8 cellular contexts compared by ENCODE assay signal in genomic region chr19:45668342-45668871, GRCh38. TPM values are rescaled to one million over a fixed set of nuclear protein-coding genes. Genes with fewer than 3 reads are reported as not detected.
DNase-seq lines count a peak whose midpoint lies in the region; FAIRE-seq and TF ChIP-seq lines count a peak whose summit lies in the region.

No MANE protein-coding gene starts in this region.

- H3K4me3 ChIP-seq in endothelial cell of umbilical vein (replicated peaks in 1 of 3; ENCODE audit: insufficient read depth in 1 of 3, low read depth in 1 of 3, low read length in 3 of 3) (no peak overlapping the region), rectal smooth muscle tissue (ENCODE audit: low read length) (peak overlapping the region; percentile 43)

- intact Hi-C loops in endothelial cell of umbilical vein (cut with micrococcal nuclease), result no loop called here

- no peak for FAIRE-seq in endothelial cell of umbilical vein (lab: Jason Lieb, UNC)

- no peaks in the 10 kb centered on the region for H3K36me3 ChIP-seq in endothelial cell of umbilical vein (ENCODE audit: control insufficient read depth in 2 of 2, extremely low read depth in 1 of 2, insufficient read depth in 2 of 2, low read length in 2 of 2)
- H3K36me3 ChIP-seq in rectal smooth muscle tissue (ENCODE audit: control insufficient read depth, insufficient read depth, low read length), result no peaks in the 10 kb centered on the region

- H3K27me3 ChIP-seq in endothelial cell of umbilical vein (ENCODE audit: control insufficient read depth in 2 of 2, insufficient read depth in 2 of 2, low read length in 2 of 2) (peaks cover 26 to 28% of the 10 kb centered on the region in 2 experiments), rectal smooth muscle tissue (ENCODE audit: control insufficient read depth, insufficient read depth, low read length) (peaks cover 31% of the 10 kb centered on the region)

- peak overlapping the region; percentile 35 for H2AFZ ChIP-seq in endothelial cell of umbilical vein (ENCODE audit: low read depth, low read length)

- CTCF ChIA-PET in endothelial cell of umbilical vein (lab: Charles Lee), result interaction anchor here (1.0 to 1.2 kb wide), 2 partner anchors 9 to 24 kb away, joined by 3 read pairs; partner anchors contain the start of gene QPCTL

- no peaks in the 10 kb centered on the region for H3K79me2 ChIP-seq in endothelial cell of umbilical vein (ENCODE audit: control insufficient read depth, insufficient read depth, low read length)

- H4K20me1 ChIP-seq in endothelial cell of umbilical vein (replicated peaks; ENCODE audit: control insufficient read depth, extremely low read depth, insufficient read depth, low read length), result no peaks in the 10 kb centered on the region

- peak overlapping the region; percentile 10; the same call in 1 of the 2 replicates for H3K27ac ChIP-seq in VCaP
- H3K27ac ChIP-seq in endothelial cell of umbilical vein (ENCODE audit: insufficient read depth, low read depth, low read length), result no peak overlapping the region
- no peak overlapping the region for H3K27ac ChIP-seq in rectal smooth muscle tissue (ENCODE audit: low read depth, low read length)

- BruUV-seq in endothelial cell of umbilical vein (replicated peaks; lab: Mats Ljungman, UMichigan), result no TSS peak

- no peaks in the 10 kb centered on the region for H3K9me1 ChIP-seq in endothelial cell of umbilical vein (replicated peaks; ENCODE audit: control insufficient read depth, extremely low read depth, insufficient read depth, low read length)

- dilution Hi-C loops in endothelial cell of umbilical vein (cut with MboI; ENCODE audit: extremely low pct_ligation_motif_present, low sequenced_read_pairs), result no loop called here

- H3K9ac ChIP-seq in endothelial cell of umbilical vein (replicated peaks; ENCODE audit: extremely low read depth, insufficient read depth, low read length) (no peak overlapping the region), rectal smooth muscle tissue (ENCODE audit: low read length) (no peak overlapping the region)

- POLR2A ChIA-PET in endothelial cell of umbilical vein (lab: Charles Lee), result no interaction called here

- peaks cover 4% of the 10 kb centered on the region for H3K4me1 ChIP-seq in endothelial cell of umbilical vein (ENCODE audit: control insufficient read depth, extremely low read depth, insufficient read depth, low read length)
- H3K4me1 ChIP-seq in rectal smooth muscle tissue (ENCODE audit: control insufficient read depth, insufficient read depth, low read length), result no peaks in the 10 kb centered on the region

- TF ChIP-seq CTCF in VCaP (conservative IDR thresholded peaks at IDR 0.05) (no peak), endothelial cell of umbilical vein (IDR thresholded peaks at IDR 0.05; ENCODE audit: extremely low read depth in 1 of 2, insufficient read depth in 1 of 2, low read depth in 1 of 2, low read length in 2 of 2) (no peak)

- DNase-seq in NCI-H2171 treated with DMSO at 0.1 percent for 48 hours (lab: John Stamatoyannopoulos, UW), result peak; percentile 29
- no peak for DNase-seq in NCI-H2171 (lab: John Stamatoyannopoulos, UW)
- no peak for DNase-seq in endothelial cell of umbilical vein (ENCODE audit: low read depth, low spot score)
- DNase-seq in NCI-H2081 treated with DMSO at 0.1 percent for 48 hours (lab: John Stamatoyannopoulos, UW), result no peak
- no peak for DNase-seq in cerebellar nuclear complex (lab: John Stamatoyannopoulos, UW)
- DNase-seq in cortex of kidney (lab: John Stamatoyannopoulos, UW), result no peak

- H3K9me3 ChIP-seq in endothelial cell of umbilical vein (replicated peaks; ENCODE audit: control insufficient read depth, insufficient read depth, low read length), result no peaks in the 10 kb centered on the region

- H3K4me2 ChIP-seq in endothelial cell of umbilical vein (ENCODE audit: insufficient read depth, low read length), result peak overlapping the region; percentile 22

- no peak for TF ChIP-seq POLR2A in endothelial cell of umbilical vein (IDR thresholded peaks at IDR 0.05; ENCODE audit: low read depth, low read length)

TF ChIP-seq in endothelial cell of umbilical vein, 7 proteins besides CTCF, POLR2A, EP300 and RAD21:
- TF ChIP-seq EZH2 (IDR thresholded peaks at IDR 0.05; ENCODE audit: borderline replicate concordance, low read depth, low read length, severe bottlenecking) (peak; percentile 89), GATA2 (IDR thresholded peaks at IDR 0.05; ENCODE audit: insufficient read depth, insufficient read length, low read depth, low read length) (no peak)

RNA-seq across cellular contexts. Expression of gene GIPR, which starts 0.4 kb away (rescaled TPM):
- not detected in 2 replicates for total RNA-seq in endothelial cell of umbilical vein
- not detected in 2 replicates for polyA plus RNA-seq in endothelial cell of umbilical vein
- polyA plus RNA-seq in endothelial cell of umbilical vein (2011; cell fraction: cytosol; rRNA removed), result not detected in 2 replicates
- 0.04 and 0.07 TPM in 2 replicates for polyA plus RNA-seq in endothelial cell of umbilical vein (2011; cell fraction: nucleus; rRNA removed)
- not detected in 2 replicates for polyA plus RNA-seq in endothelial cell of umbilical vein (2012)
- polyA minus RNA-seq in endothelial cell of umbilical vein, result 0.12 and 1.9 TPM in 2 replicates
- not detected for polyA minus RNA-seq in endothelial cell of umbilical vein (2011; cell fraction: cytosol; rRNA and poly(A)+ RNA removed)
- 0.19 TPM in 1 of 2 replicates, not detected in the other for polyA minus RNA-seq in endothelial cell of umbilical vein (2011; cell fraction: nucleus; rRNA and poly(A)+ RNA removed)

RNA-seq across cellular contexts. Expression of gene SNRPD2, which starts 23.3 kb away (rescaled TPM):
- 519 and 532 TPM in 2 replicates for total RNA-seq in endothelial cell of umbilical vein
- 406 and 512 TPM in 2 replicates for polyA plus RNA-seq in endothelial cell of umbilical vein
- polyA plus RNA-seq in endothelial cell of umbilical vein (2011; cell fraction: cytosol; rRNA removed), result 648 and 876 TPM in 2 replicates
- 199 and 204 TPM in 2 replicates for polyA plus RNA-seq in endothelial cell of umbilical vein (2011; cell fraction: nucleus; rRNA removed)
- 523 and 699 TPM in 2 replicates for polyA plus RNA-seq in endothelial cell of umbilical vein (2012)
- polyA minus RNA-seq in endothelial cell of umbilical vein, result 216 and 235 TPM in 2 replicates
- 64.3 TPM for polyA minus RNA-seq in endothelial cell of umbilical vein (2011; cell fraction: cytosol; rRNA and poly(A)+ RNA removed)
- 23.7 and 27.2 TPM in 2 replicates for polyA minus RNA-seq in endothelial cell of umbilical vein (2011; cell fraction: nucleus; rRNA and poly(A)+ RNA removed)

RNA-seq across cellular contexts. Expression of gene QPCTL, which starts 24.1 kb away (rescaled TPM):
- 15.3 and 17.6 TPM in 2 replicates for total RNA-seq in endothelial cell of umbilical vein
- polyA plus RNA-seq in endothelial cell of umbilical vein, result 22.5 and 26.0 TPM in 2 replicates
- polyA plus RNA-seq in endothelial cell of umbilical vein (2011; cell fraction: cytosol; rRNA removed), result 13.4 and 14.5 TPM in 2 replicates
- 19.3 and 20.3 TPM in 2 replicates for polyA plus RNA-seq in endothelial cell of umbilical vein (2011; cell fraction: nucleus; rRNA removed)
- 9.4 and 12.6 TPM in 2 replicates for polyA plus RNA-seq in endothelial cell of umbilical vein (2012)
- 12.0 and 15.8 TPM in 2 replicates for polyA minus RNA-seq in endothelial cell of umbilical vein
- 11.7 TPM for polyA minus RNA-seq in endothelial cell of umbilical vein (2011; cell fraction: cytosol; rRNA and poly(A)+ RNA removed)
- polyA minus RNA-seq in endothelial cell of umbilical vein (2011; cell fraction: nucleus; rRNA and poly(A)+ RNA removed), result 3.7 and 3.8 TPM in 2 replicates

RNA-seq across cellular contexts. Expression of gene EML2, which starts 29.2 kb away (rescaled TPM):
- 27.4 and 28.9 TPM in 2 replicates for total RNA-seq in endothelial cell of umbilical vein
- polyA plus RNA-seq in endothelial cell of umbilical vein, result 23.3 and 23.8 TPM in 2 replicates
- 13.7 and 15.6 TPM in 2 replicates for polyA plus RNA-seq in endothelial cell of umbilical vein (2011; cell fraction: cytosol; rRNA removed)
- polyA plus RNA-seq in endothelial cell of umbilical vein (2011; cell fraction: nucleus; rRNA removed), result 88.8 and 100 TPM in 2 replicates
- polyA plus RNA-seq in endothelial cell of umbilical vein (2012), result 17.1 and 22.3 TPM in 2 replicates
- polyA minus RNA-seq in endothelial cell of umbilical vein, result 22.2 and 38.8 TPM in 2 replicates
- polyA minus RNA-seq in endothelial cell of umbilical vein (2011; cell fraction: cytosol; rRNA and poly(A)+ RNA removed), result 28.3 TPM
- polyA minus RNA-seq in endothelial cell of umbilical vein (2011; cell fraction: nucleus; rRNA and poly(A)+ RNA removed), result 18.9 and 24.5 TPM in 2 replicates
